Comparison of ENCODE assay signal across 7 cellular contexts in the genomic region with DNA sequence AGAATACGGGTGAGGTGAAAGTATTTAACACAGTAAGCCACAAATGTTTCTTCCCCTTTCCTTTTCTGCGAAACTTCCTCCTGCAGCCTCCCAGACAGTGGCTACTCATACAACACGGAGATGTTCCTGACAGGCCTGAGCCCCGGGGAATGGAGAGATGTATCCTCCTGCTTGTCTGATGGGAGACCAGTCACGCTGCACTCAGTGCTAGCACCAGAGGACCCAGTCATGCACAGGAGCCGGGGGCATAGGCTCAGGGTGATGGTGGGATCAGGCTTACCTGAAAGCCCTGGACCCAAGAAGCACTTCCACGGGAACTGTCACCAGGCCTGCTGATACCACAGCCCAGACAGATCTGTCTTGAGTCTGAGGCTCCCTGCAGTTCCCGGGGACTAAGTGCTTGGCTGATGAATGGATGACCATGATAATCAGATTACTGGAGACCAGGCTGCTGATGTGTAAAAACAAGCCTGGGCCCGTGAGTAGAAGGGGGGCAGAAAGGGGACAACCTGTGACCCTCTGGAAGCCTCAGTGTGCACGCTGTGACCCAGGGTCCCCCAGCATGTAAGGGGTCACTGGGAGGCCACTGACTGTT.
DNase-seq lines count a peak whose midpoint lies in the region; TF ChIP-seq lines count a peak whose summit lies in the region.
"Not testable (repeated sequence)": the region's sequence is repeated elsewhere in the genome, so short reads cannot be mapped to it uniquely, and the experiment has no call there.

No MANE protein-coding gene starts in this region.

- not testable (repeated sequence) for H2AK5ac ChIP-seq in mesendoderm (ENCODE audit: low read length)

- H3K27ac Mint-ChIP-seq in HFFc6, result peak overlapping the region; percentile 51; the same call in 1 of the 2 replicates

- H3K4me1 ChIP-seq in ascending aorta, result peaks cover 11 to 50% of the 10 kb centered on the region in 2 donors
- not testable (repeated sequence) for H3K4me1 ChIP-seq in mesendoderm (ENCODE audit: control insufficient read depth, low read depth, low read length)
- H3K4me1 ChIP-seq in rectal smooth muscle tissue (ENCODE audit: control insufficient read depth, insufficient read depth, low read length), result peaks cover 35% of the 10 kb centered on the region
- H3K4me1 ChIP-seq in transverse colon, result peaks cover 5 to 25% (median 8%) of the 10 kb centered on the region in 4 donors

- H3K4ac ChIP-seq in mesendoderm (ENCODE audit: low read depth, low read length), result not testable (repeated sequence)

- H3K4me3 Mint-ChIP-seq in HFFc6, result not testable (repeated sequence)

- H3K18ac ChIP-seq in mesendoderm (ENCODE audit: low read length), result not testable (repeated sequence)

- TF ChIP-seq EP300 in transverse colon (IDR thresholded peaks at IDR 0.05; ENCODE audit: low read depth), result not testable (repeated sequence)

- H3K4me3 ChIP-seq in ascending aorta; coronary artery; mesendoderm (ENCODE audit: low read length); rectal smooth muscle tissue (ENCODE audit: low read length); transverse colon: not testable (repeated sequence)

- H3K4me1 Mint-ChIP-seq in HFFc6 (ENCODE audit: low read depth), result peaks cover 64% of the 10 kb centered on the region

- peaks cover 41% of the 10 kb centered on the region for H3K36me3 Mint-ChIP-seq in HFFc6 (ENCODE audit: low read depth)

- H3K27me3 Mint-ChIP-seq in HFFc6 (ENCODE audit: insufficient read depth), result peaks cover 20% of the 10 kb centered on the region

- not testable (repeated sequence) for H3K27me3 ChIP-seq in ascending aorta; mesendoderm (ENCODE audit: insufficient read depth, low read length, poor library complexity); rectal smooth muscle tissue (ENCODE audit: control insufficient read depth, insufficient read depth, low read length); transverse colon

- H4K8ac ChIP-seq in mesendoderm (ENCODE audit: low read depth, low read length), result not testable (repeated sequence)

- intact Hi-C loops in ascending aorta (cut with DNase I), result not testable (repeated sequence)
- intact Hi-C loops in transverse colon (cut with DNase I; ENCODE audit: low total_unique reads), result loop anchor here (5.0 kb wide), 1 partner anchor 79 kb away; no protein-coding TSS in a partner anchor

- not testable (repeated sequence) for TF ChIP-seq CTCF in HFFc6 (IDR thresholded peaks at IDR 0.05); RWPE1 (conservative IDR thresholded peaks at IDR 0.05; ENCODE audit: low read depth); ascending aorta (IDR thresholded peaks at IDR 0.05); coronary artery (IDR thresholded peaks at IDR 0.05); transverse colon (IDR thresholded peaks at IDR 0.05)

- DNase-seq in HFFc6; RWPE1 (ENCODE audit: low spot score); coronary artery (ENCODE audit: low spot score); transverse colon: not testable (repeated sequence)
- DNase-seq in ascending aorta (ENCODE audit: low spot score in 2 of 2) (peak in 1 of 2 donors; percentile 38), mesendoderm (peak; percentile 39)

- not testable (repeated sequence) for H2BK15ac ChIP-seq in mesendoderm (replicated peaks; ENCODE audit: low read depth)

- not testable (repeated sequence) for H3K9me3 ChIP-seq in ascending aorta, transverse colon

- H3K4me2 ChIP-seq in mesendoderm (ENCODE audit: low read length), result not testable (repeated sequence)

- H3K79me1 ChIP-seq in mesendoderm (ENCODE audit: low read length), result not testable (repeated sequence)

- CTCF ChIA-PET in RWPE1 (lab: Yijun Ruan, JAX), result interaction anchor here (0.6 to 1.0 kb wide), 2 partner anchors 69 to 74 kb away, joined by 4 to 7 read pairs; no protein-coding TSS in a partner anchor

- not testable (repeated sequence) for H2BK5ac ChIP-seq in mesendoderm (ENCODE audit: low read length)

- not testable (repeated sequence) for H3K9ac ChIP-seq in mesendoderm (ENCODE audit: low read length); rectal smooth muscle tissue (ENCODE audit: low read length)

- not testable (repeated sequence) for H3K9me3 Mint-ChIP-seq in HFFc6

- TF ChIP-seq POLR2A in transverse colon (IDR thresholded peaks at IDR 0.05), result not testable (repeated sequence)

- not testable (repeated sequence) for H4K5ac ChIP-seq in mesendoderm (ENCODE audit: low read length)

- H3K56ac ChIP-seq in mesendoderm (ENCODE audit: low read length), result not testable (repeated sequence)

- H2BK120ac ChIP-seq in mesendoderm (ENCODE audit: low read depth, low read length), result not testable (repeated sequence)

- no CpG with 5 or more reads among the region's 10 CpGs for WGBS in mesendoderm (ENCODE audit: extremely low coverage, insufficient coverage, low lambda C conversion rate)
- WGBS in transverse colon (ENCODE audit: low coverage in 1 of 2), 2 donors, result 76% methylated on average over 9 of the region's 10 CpGs; no CpG with 5 or more reads in 1 of the 2 donors

- not testable (repeated sequence) for H3K23ac ChIP-seq in mesendoderm (ENCODE audit: low read length)

- POLR2A ChIA-PET in RWPE1 (lab: Yijun Ruan, JAX; ENCODE audit: low non-redundant PET), result not testable (repeated sequence)

- H3K36me3 ChIP-seq in ascending aorta, result peaks cover 0 to 15% of the 10 kb centered on the region in 2 donors
- not testable (repeated sequence) for H3K36me3 ChIP-seq in mesendoderm (ENCODE audit: control insufficient read depth, insufficient read depth, low read length); rectal smooth muscle tissue (ENCODE audit: control insufficient read depth, insufficient read depth, low read length); transverse colon

- peak overlapping the region; percentile 78; the same call in 1 of the 2 replicates for H3K27ac ChIP-seq in RWPE1
- peak overlapping the region; percentile 68 to 85 for H3K27ac ChIP-seq in ascending aorta
- H3K27ac ChIP-seq in coronary artery, result peak overlapping the region; percentile 79 to 92
- H3K27ac ChIP-seq in mesendoderm (ENCODE audit: low read depth, low read length), result not testable (repeated sequence)
- peak overlapping the region; percentile 95 for H3K27ac ChIP-seq in rectal smooth muscle tissue (ENCODE audit: low read depth, low read length)
- H3K27ac ChIP-seq in transverse colon, result peak overlapping the region; percentile 56 to 87 (median 80)

- H3K79me2 ChIP-seq in mesendoderm (ENCODE audit: control insufficient read depth, insufficient read depth, low read length), result not testable (repeated sequence)

- in situ Hi-C loops in transverse colon (cut with MboI; ENCODE audit: low pct_ligation_motif_present in 1 of 4, low pct_unique_long_range_greater_than_20kb in 1 of 4, low sequenced_read_pairs in 3 of 4), result not testable (repeated sequence)
